ENCODE assay signal across 2 cellular contexts in genomic region chr1:200550367-200550766, GRCh38.
A peak's percentile ranks its signal among the peaks of the same experiment; 100 is the strongest.
TF ChIP-seq lines count a peak whose summit lies in the region.

No MANE protein-coding gene starts in this region.

TF ChIP-seq in IMR-90, 13 proteins besides CTCF, POLR2A, EP300 and RAD21:
- TF ChIP-seq CEBPB (IDR thresholded peaks at IDR 0.05; ENCODE audit: low read depth, low read length) (0 out of 2 replicates have a peak, but pooled peaks have one; percentile 12), MAZ (IDR thresholded peaks at IDR 0.05; ENCODE audit: borderline replicate concordance, low read depth, low read length) (no peak)

TF ChIP-seq in HepG2, 621 proteins besides CTCF, POLR2A, EP300 and RAD21:
- TF ChIP-seq KLF9 (CRISPR knock-in tag; IDR thresholded peaks at IDR 0.05; ENCODE audit: low read depth) (no peak), DMAP1 (CRISPR knock-in tag; IDR thresholded peaks at IDR 0.05) (no peak), SP5 (CRISPR knock-in tag; IDR thresholded peaks at IDR 0.05; ENCODE audit: borderline replicate concordance, low read depth) (no peak), FIP1L1 (IDR thresholded peaks at IDR 0.05; ENCODE audit: borderline replicate concordance, insufficient read depth, low read depth, low read length) (no peak), ZNF333 (CRISPR knock-in tag; IDR thresholded peaks at IDR 0.05; ENCODE audit: borderline replicate concordance) (no peak), HMGXB4 (CRISPR knock-in tag; IDR thresholded peaks at IDR 0.05; ENCODE audit: borderline replicate concordance in 1 of 2, low read depth in 1 of 2) (no peak), ZNF24 (IDR thresholded peaks at IDR 0.05) (no peak), PBX2 (CRISPR knock-in tag; IDR thresholded peaks at IDR 0.05) (no peak)
